ENCODE assay signal across 11 cellular contexts in genomic region chr5:83538788-83539535, GRCh38.
A peak's percentile ranks its signal among the peaks of the same experiment; 100 is the strongest.
DNase-seq lines count a peak whose midpoint lies in the region; ATAC-seq and TF ChIP-seq lines count a peak whose summit lies in the region.
"Had no signal": no experiment of that assay in that cellular context is flagged by ENCODE, and none has a peak within 500 bp of the region (broad histone marks: within the 10 kb centered on the region; RNA-seq: fewer than 3 reads in every experiment).

No MANE protein-coding gene starts in this region.

- peak overlapping the region; percentile 9; the same call in 1 of the 2 replicates for H3K4me2 ChIP-seq in KMS-11

- peaks cover 6% of the 10 kb centered on the region for H3K4me1 Mint-ChIP-seq in activated T-cell treated with anti-CD3 and anti-CD28 coated beads, Interleukin-2, amount 50 U/mL, for 4 hours (ENCODE audit: low read depth)
- H3K4me1 Mint-ChIP-seq in naive thymus-derived CD4-positive, alpha-beta T cell = peaks cover 6 to 15% (median 11%) of the 10 kb centered on the region in 7 donors

- H3K27me3 Mint-ChIP-seq in activated T-cell treated with anti-CD3 and anti-CD28 coated beads, Interleukin-2, amount 50 U/mL, for 4 hours (ENCODE audit: low read depth) = no peaks in the 10 kb centered on the region
- H3K27me3 Mint-ChIP-seq in naive thymus-derived CD4-positive, alpha-beta T cell = peaks cover 3 to 19% (median 8%) of the 10 kb centered on the region in 5 donors

- DNase-seq in activated T-cell treated with anti-CD3 and anti-CD28 coated beads, Interleukin-2, amount 50 U/mL, for 4 hours = no peak
- DNase-seq in activated T-cell treated with anti-CD3 and anti-CD28 coated beads, Interleukin-2, amount 50 U/mL, for 1 hour = no peak
- DNase-seq in upper lobe of right lung = no peak
- DNase-seq in naive thymus-derived CD4-positive, alpha-beta T cell = no peak
- DNase-seq in NCI-H146 treated with DMSO at 0.1 percent for 48 hours (lab: John Stamatoyannopoulos, UW; ENCODE audit: unreplicated experiment) = no peak
- DNase-seq in psoas muscle = no peak
- DNase-seq: foreskin melanocyte; NCI-H1436 treated with DMSO at 0.1 percent for 48 hours; stimulated activated CD4-positive, alpha-beta T cell treated with anti-CD3 and anti-CD28 coated beads, Interleukin-4, amount 100 ng/mL, for 24 hours had no signal

- H3K4me3 ChIP-seq in KMS-11 (IDR thresholded peaks at IDR 0.05; ENCODE audit: insufficient read depth, low read depth, low read length) = no peak overlapping the region
- no peak overlapping the region for H3K4me3 ChIP-seq in upper lobe of right lung
- no peak overlapping the region for H3K4me3 ChIP-seq in naive thymus-derived CD4-positive, alpha-beta T cell (ENCODE audit: low read length)
- no peak overlapping the region for H3K4me3 ChIP-seq in psoas muscle

- intact Hi-C loops in upper lobe of right lung (cut with DNase I) (no loop called here), psoas muscle (cut with DNase I) (no loop called here)
- intact Hi-C loops in naive thymus-derived CD4-positive, alpha-beta T cell (cut with micrococcal nuclease) = no loop called here

- no peaks in the 10 kb centered on the region for H3K36me3 Mint-ChIP-seq in activated T-cell treated with anti-CD3 and anti-CD28 coated beads, Interleukin-2, amount 50 U/mL, for 4 hours (ENCODE audit: insufficient read depth)
- no peaks in the 10 kb centered on the region for H3K36me3 Mint-ChIP-seq in naive thymus-derived CD4-positive, alpha-beta T cell

- H3K4me3 Mint-ChIP-seq in activated T-cell treated with anti-CD3 and anti-CD28 coated beads, Interleukin-2, amount 50 U/mL, for 4 hours = no peak overlapping the region
- peak overlapping the region in 5 of 10 donors; percentile 2 to 46 (median 5) for H3K4me3 Mint-ChIP-seq in naive thymus-derived CD4-positive, alpha-beta T cell

- H3K27ac Mint-ChIP-seq in naive thymus-derived CD4-positive, alpha-beta T cell = peak overlapping the region in 1 of 9 donors; percentile 6

- ATAC-seq in activated T-cell treated with anti-CD3 and anti-CD28 coated beads, Interleukin-2, amount 50 U/mL, for 4 hours = peak; percentile 14 to 52
- ATAC-seq in HG02763 (IDR thresholded peaks at IDR 0.05; ENCODE audit: unreplicated experiment) (peak; percentile 75), upper lobe of right lung (peak; percentile 58), psoas muscle (no peak)
- ATAC-seq in naive thymus-derived CD4-positive, alpha-beta T cell = no peak

- H3K9me3 ChIP-seq in upper lobe of right lung (no peaks in the 10 kb centered on the region), psoas muscle (no peaks in the 10 kb centered on the region)
- no peaks in the 10 kb centered on the region for H3K9me3 ChIP-seq in naive thymus-derived CD4-positive, alpha-beta T cell (ENCODE audit: control insufficient read depth in 2 of 3, low read length in 3 of 3)

- CTCF ChIA-PET in naive thymus-derived CD4-positive, alpha-beta T cell (lab: Charles Lee) = no interaction called here

- TF ChIP-seq CTCF in KMS-11 (conservative IDR thresholded peaks at IDR 0.05; ENCODE audit: low read depth, low read length) (no peak), upper lobe of right lung (IDR thresholded peaks at IDR 0.05) (no peak), psoas muscle (IDR thresholded peaks at IDR 0.05) (no peak)

- no peak overlapping the region for H3K9ac ChIP-seq in KMS-11

- H4K20me1 ChIP-seq in KMS-11 (ENCODE audit: insufficient read depth) = no peaks in the 10 kb centered on the region

- H3K9me3 Mint-ChIP-seq in activated T-cell treated with anti-CD3 and anti-CD28 coated beads, Interleukin-2, amount 50 U/mL, for 4 hours = no peaks in the 10 kb centered on the region
- H3K9me3 Mint-ChIP-seq in naive thymus-derived CD4-positive, alpha-beta T cell = peaks cover 0 to 5% (median 0%) of the 10 kb centered on the region in 11 donors

- no peaks in the 10 kb centered on the region for H3K79me2 ChIP-seq in KMS-11 (ENCODE audit: insufficient read depth, low read depth)

- no peak overlapping the region for H3K27ac ChIP-seq in KMS-11
- no peak overlapping the region for H3K27ac ChIP-seq in upper lobe of right lung
- H3K27ac ChIP-seq in naive thymus-derived CD4-positive, alpha-beta T cell (ENCODE audit: low read depth, low read length) = no peak overlapping the region
- no peak overlapping the region for H3K27ac ChIP-seq in psoas muscle

- H2AFZ ChIP-seq in KMS-11 (ENCODE audit: low read depth) = peak overlapping the region; percentile 8; the same call in 1 of the 2 replicates

- 84 to 93% (median 88%) methylated on average over 4 of the region's 4 CpGs for WGBS in psoas muscle, 3 donors

- H3K27me3 ChIP-seq in KMS-11 (ENCODE audit: insufficient read depth, low read depth) = no peaks in the 10 kb centered on the region
- no peaks in the 10 kb centered on the region for H3K27me3 ChIP-seq in upper lobe of right lung
- H3K27me3 ChIP-seq in naive thymus-derived CD4-positive, alpha-beta T cell (ENCODE audit: control insufficient read depth in 2 of 2, insufficient read depth in 2 of 2, low read length in 2 of 2) = no peaks in the 10 kb centered on the region
- no peaks in the 10 kb centered on the region for H3K27me3 ChIP-seq in psoas muscle (ENCODE audit: insufficient read depth in 3 of 3, low read length in 2 of 3)

- H3K4me1 ChIP-seq in KMS-11 (ENCODE audit: low read depth, poor library complexity, severe bottlenecking) (peaks cover 7% of the 10 kb centered on the region), upper lobe of right lung (peaks cover 2% of the 10 kb centered on the region), psoas muscle (no peaks in the 10 kb centered on the region)
- H3K4me1 ChIP-seq in naive thymus-derived CD4-positive, alpha-beta T cell (ENCODE audit: control insufficient read depth in 2 of 2, insufficient read depth in 2 of 2, low read length in 2 of 2) = no peaks in the 10 kb centered on the region

- no peaks in the 10 kb centered on the region for H3K36me3 ChIP-seq in KMS-11 (ENCODE audit: insufficient read depth)
- H3K36me3 ChIP-seq in upper lobe of right lung = no peaks in the 10 kb centered on the region
- no peaks in the 10 kb centered on the region for H3K36me3 ChIP-seq in naive thymus-derived CD4-positive, alpha-beta T cell (ENCODE audit: control insufficient read depth in 2 of 3, insufficient read depth in 3 of 3, low read length in 3 of 3)
- no peaks in the 10 kb centered on the region for H3K36me3 ChIP-seq in psoas muscle (ENCODE audit: insufficient read depth in 1 of 2, low read depth in 1 of 2)

- POLR2A ChIA-PET in naive thymus-derived CD4-positive, alpha-beta T cell (lab: Charles Lee) = no interaction called here

Comparison
In these comparisons a context has a peak if more than half of its experiments do, and no peak if none do; other contexts are left out.
1. ATAC-seq: peak in activated T-cell treated with anti-CD3 and anti-CD28 coated beads, Interleukin-2, amount 50 U/mL, for 4 hours (2 of 2), HG02763 (single experiment) and upper lobe of right lung (single experiment); none in naive thymus-derived CD4-positive, alpha-beta T cell (single experiment) and psoas muscle (0 of 4).